In the genomic region with DNA sequence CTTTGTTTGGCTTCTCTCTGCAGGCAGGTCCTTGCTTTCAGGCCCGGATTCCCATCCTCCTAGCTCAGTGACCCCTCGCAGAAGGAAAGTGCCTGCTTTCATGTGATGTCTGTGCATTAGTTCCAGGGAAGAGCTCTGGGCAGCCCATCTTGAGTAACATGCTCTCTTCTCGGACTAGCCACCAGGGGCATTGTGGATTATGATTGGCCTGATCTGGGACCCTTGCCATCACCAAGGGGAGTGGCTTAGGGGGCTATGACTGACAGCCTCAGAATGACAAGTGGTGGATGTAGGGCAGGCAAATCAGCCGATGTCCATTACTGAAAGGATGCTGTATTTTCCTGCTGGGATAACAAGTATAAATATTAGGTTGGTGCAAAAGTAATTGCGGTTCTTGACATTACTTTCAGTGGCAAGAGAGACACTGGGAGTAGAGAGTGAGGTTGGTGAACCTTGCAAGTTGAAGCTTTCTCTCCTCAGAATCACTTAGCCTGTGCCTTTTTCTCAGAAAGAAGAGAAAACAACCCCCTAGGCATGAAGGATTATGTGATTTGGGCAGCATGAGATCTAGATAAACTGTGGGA, we compare ENCODE assay signal across 32 cellular contexts.
"Had no signal": no experiment of that assay in that cellular context is flagged by ENCODE, and none has a peak within 500 bp of the region (broad histone marks: within the 10 kb centered on the region; RNA-seq: fewer than 3 reads in every experiment).

No MANE protein-coding gene starts in this region.

- H3K27me3 ChIP-seq: adrenal gland, ascending aorta, breast epithelium, pancreas, stomach, thyroid gland, upper lobe of right lung had no signal

- DNase-seq: activated CD4-positive, alpha-beta memory T cell treated with anti-CD3 and anti-CD28 coated beads for 36 hours; activated CD4-positive, alpha-beta T cell treated with anti-CD3 and anti-CD28 coated beads, Interleukin-2, amount 10 ng/mL, durations not matched to agents 24 days and 14 days; activated CD4-positive, CD25-positive, alpha-beta regulatory T cell treated with anti-CD3 and anti-CD28 coated beads, Interleukin-2, amount 50 U/mL, for 72 hours; activated CD8-positive, alpha-beta memory T cell treated with anti-CD3 and anti-CD28 coated beads, Interleukin-2, amount 50 U/mL, for 4 hours; activated effector memory CD4-positive, alpha-beta T cell treated with anti-CD3 and anti-CD28 coated beads, Interleukin-2, amount 50 U/mL, for 16 hours; activated naive CD4-positive, alpha-beta T cell treated with anti-CD3 and anti-CD28 coated beads for 36 hours; activated naive CD8-positive, alpha-beta T cell treated with anti-CD3 and anti-CD28 coated beads for 36 hours; activated T-cell treated with anti-CD3 and anti-CD28 coated beads, Interleukin-2, amount 50 U/mL, for 1 hour; adrenal gland; central memory CD4-positive, alpha-beta T cell; esophagus squamous epithelium; foreskin melanocyte; heart right ventricle; islet precursor cell; left ventricle myocardium superior; naive B cell; nephron progenitor cell; pancreas; psoas muscle; stimulated activated CD4-positive, alpha-beta T cell treated with anti-CD3 and anti-CD28 coated beads, Interleukin-15, amount 100 ng/mL, for 24 hours; stimulated activated CD4-positive, alpha-beta T cell treated with anti-CD3 and anti-CD28 coated beads, Interleukin-2, amount 100 ng/mL, for 24 hours; stimulated activated naive B cell treated with anti-CD40 and anti-IgM and Interleukin-4, amounts not matched to agents 10 μg/mL and 1 μg/mL and 100 μg/mL, for 72 hours; stomach; T-helper 17 cell; T1000; thyroid gland; upper lobe of right lung; WERI-Rb-1 had no signal

- H3K27ac ChIP-seq: adrenal gland, ascending aorta, breast epithelium, epithelial cell of prostate, esophagus squamous epithelium, heart right ventricle, pancreas, psoas muscle, stomach, thyroid gland, upper lobe of right lung, WERI-Rb-1 had no signal

- ATAC-seq: heart right ventricle; left ventricle myocardium superior; pancreas; psoas muscle; stimulated activated naive B cell treated with anti-CD40 and anti-IgM and Interleukin-4, amounts not matched to agents 10 μg/mL and 1 μg/mL and 100 μg/mL, for 72 hours; T-helper 17 cell; upper lobe of right lung had no signal

- FAIRE-seq: endometrium, pancreas had no signal

- H3K36me3 ChIP-seq: adrenal gland, ascending aorta, breast epithelium, esophagus squamous epithelium, heart right ventricle, pancreas, stomach, thyroid gland, upper lobe of right lung, WERI-Rb-1 had no signal

- H3K4me3 ChIP-seq: adrenal gland, ascending aorta, breast epithelium, esophagus squamous epithelium, heart right ventricle, pancreas, psoas muscle, stomach, thyroid gland, upper lobe of right lung had no signal

- H3K9me3 ChIP-seq: adrenal gland, ascending aorta, pancreas, thyroid gland, upper lobe of right lung had no signal

- H3K4me1 ChIP-seq: adrenal gland, ascending aorta, breast epithelium, esophagus squamous epithelium, heart right ventricle, pancreas, psoas muscle, thyroid gland, upper lobe of right lung had no signal
